In the genomic region with DNA sequence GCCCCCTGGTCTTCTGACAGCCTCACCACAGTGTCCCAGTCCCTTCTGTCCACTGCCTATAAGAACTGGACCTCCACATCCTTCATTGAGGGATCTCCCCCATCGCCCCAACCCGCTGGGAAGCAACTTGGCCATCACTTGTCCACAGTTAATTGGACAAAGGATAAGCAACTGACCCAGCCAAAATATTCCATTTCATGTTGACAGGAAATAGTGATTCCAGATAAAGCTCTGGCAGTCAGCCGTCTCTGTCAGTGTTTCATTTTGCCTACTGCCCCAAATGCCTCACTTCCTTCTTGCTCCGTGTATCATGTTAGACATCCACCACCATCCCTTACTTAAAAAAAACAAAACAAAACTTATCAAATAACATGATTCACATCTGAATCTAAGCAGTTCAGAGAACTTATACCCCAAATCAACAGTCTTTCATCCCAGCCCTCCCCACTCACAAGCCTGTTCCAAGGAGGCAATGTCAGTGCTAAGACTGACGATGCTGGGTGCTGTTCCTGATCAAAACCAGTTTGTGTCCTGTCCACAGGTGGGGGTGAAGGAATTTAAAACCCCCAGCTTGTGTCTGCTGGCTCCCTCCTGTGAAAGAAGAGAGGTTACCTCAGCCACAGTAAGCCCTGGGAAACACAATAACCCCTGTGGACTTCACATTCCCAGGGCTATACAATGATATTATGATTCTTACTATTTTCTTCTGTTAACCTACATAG, we compare ENCODE assay signal across 25 cellular contexts.
DNase-seq lines count a peak whose midpoint lies in the region; ATAC-seq, FAIRE-seq and TF ChIP-seq lines count a peak whose summit lies in the region.
"Had no signal": no experiment of that assay in that cellular context is flagged by ENCODE, and none has a peak within 500 bp of the region (broad histone marks: within the 10 kb centered on the region; RNA-seq: fewer than 3 reads in every experiment).

No MANE protein-coding gene starts in this region.

- H3K4me1 ChIP-seq in right lobe of liver (no peaks in the 10 kb centered on the region), HepG2 (ENCODE audit: insufficient read depth, low read length) (no peaks in the 10 kb centered on the region), gastroesophageal sphincter (no peaks in the 10 kb centered on the region)
- H3K4me1 ChIP-seq: BLaER1 treated with 17β-estradiol and CSF1 and Interleukin-3, amounts not matched to agents 10 nM and 100 nM; body of pancreas; pancreas; SJSA1 had no signal

- H3K27me3 Mint-ChIP-seq in activated T-cell treated with anti-CD3 and anti-CD28 coated beads, Interleukin-2, amount 50 U/mL, for 24 hours, result no peaks in the 10 kb centered on the region
- H3K27me3 Mint-ChIP-seq: memory B cell; naive thymus-derived CD8-positive, alpha-beta T cell had no signal

- DNase-seq in right lobe of liver (no peak), HepG2 (ENCODE audit: low spot score) (no peak), dermis blood vessel endothelial cell (peak; percentile 57), iris pigment epithelial cell (ENCODE audit: low read depth) (peak; percentile 70), D341Med (ENCODE audit: low spot score) (no peak)
- no peak for DNase-seq in activated T-cell treated with anti-CD3 and anti-CD28 coated beads, Interleukin-2, amount 50 U/mL, for 24 hours
- DNase-seq: activated CD4-positive, CD25-positive, alpha-beta regulatory T cell; activated CD8-positive, alpha-beta memory T cell treated with anti-CD3 and anti-CD28 coated beads for 24 hours; activated T-cell treated with anti-CD3 and anti-CD28 coated beads, Interleukin-2, amount 50 U/mL, for 72 hours; body of pancreas; erythroblast; naive thymus-derived CD8-positive, alpha-beta T cell; NCI-H146; pancreas; PC-3; stimulated activated CD4-positive, alpha-beta T cell treated with anti-CD3 and anti-CD28 coated beads, Interleukin-4, amount 100 ng/mL, for 24 hours had no signal

- H3K4me3 ChIP-seq in right lobe of liver, result no peak overlapping the region
- no peak overlapping the region for H3K4me3 ChIP-seq in HepG2 (replicated peaks in 1 of 3; ENCODE audit: insufficient read depth in 1 of 3, low read depth in 2 of 3, low read length in 3 of 3)
- H3K4me3 ChIP-seq in gastroesophageal sphincter, result no peak overlapping the region
- H3K4me3 ChIP-seq: A549; BLaER1 treated with 17β-estradiol and CSF1 and Interleukin-3, amounts not matched to agents 10 nM and 100 nM; body of pancreas; pancreas; SJSA1; skin epidermis had no signal

- no peaks in the 10 kb centered on the region for H3K4me1 Mint-ChIP-seq in activated T-cell treated with anti-CD3 and anti-CD28 coated beads, Interleukin-2, amount 50 U/mL, for 24 hours (ENCODE audit: low read depth)
- H3K4me1 Mint-ChIP-seq: memory B cell had no signal

- no peaks in the 10 kb centered on the region for H3K79me2 ChIP-seq in HepG2 (ENCODE audit: insufficient read depth, low read length)

- TF ChIP-seq EP300 in HepG2 (IDR thresholded peaks at IDR 0.05; ENCODE audit: low read depth in 2 of 2, low read length in 2 of 2), result no peak
- TF ChIP-seq EP300 in HepG2 (CRISPR knock-in tag; IDR thresholded peaks at IDR 0.05; ENCODE audit: borderline replicate concordance), result no peak
- no peak for TF ChIP-seq EP300 in gastroesophageal sphincter (IDR thresholded peaks at IDR 0.05)

- ATAC-seq in right lobe of liver (peak; percentile 26 to 64 (median 54)), HepG2 (no peak), gastroesophageal sphincter (no peak), HG03439 (IDR thresholded peaks at IDR 0.05; ENCODE audit: unreplicated experiment) (no peak)
- ATAC-seq: A549; activated naive CD4-positive, alpha-beta T cell treated with anti-CD3 and anti-CD28 coated beads, Interleukin-2, amount 50 U/mL, for 72 hours; activated T-cell treated with anti-CD3 and anti-CD28 coated beads, Interleukin-2, amount 50 U/mL, for 72 hours; body of pancreas; naive thymus-derived CD8-positive, alpha-beta T cell; pancreas; PC-3 had no signal

- CTCF ChIA-PET in HepG2 (lab: Yijun Ruan, JAX; ENCODE audit: low intra/inter-chr PET ratio, low total read pairs), result no interaction called here

- no peak for TF ChIP-seq RAD21 in HepG2 (CRISPR knock-in tag; IDR thresholded peaks at IDR 0.05)

- H3K9me3 ChIP-seq in right lobe of liver (peaks cover 0 to 5% (median 0%) of the 10 kb centered on the region in 4 donors), HepG2 (ENCODE audit: low read length) (peaks cover 20% of the 10 kb centered on the region; the same call in 1 of the 2 replicates), gastroesophageal sphincter (peaks cover 0 to 20% (median 0%) of the 10 kb centered on the region in 3 donors)
- H3K9me3 ChIP-seq: A549, pancreas had no signal

- H3K27ac Mint-ChIP-seq in activated T-cell treated with anti-CD3 and anti-CD28 coated beads, Interleukin-2, amount 50 U/mL, for 24 hours, result no peak overlapping the region
- H3K27ac Mint-ChIP-seq: activated naive CD4-positive, alpha-beta T cell treated with anti-CD3 and anti-CD28 coated beads, Interleukin-2, amount 50 U/mL, for 72 hours; activated T-cell treated with anti-CD3 and anti-CD28 coated beads, Interleukin-2, amount 50 U/mL, for 72 hours; memory B cell had no signal

- in situ Hi-C loops in HepG2 (cut with HindIII; ENCODE audit: extremely low pct_ligation_motif_present, low pct_unique_long_range_greater_than_20kb), result no loop called here

- H2AFZ ChIP-seq in HepG2 (ENCODE audit: low read length), result no peak overlapping the region

- peaks cover 7% of the 10 kb centered on the region for H3K9me3 Mint-ChIP-seq in activated T-cell treated with anti-CD3 and anti-CD28 coated beads, Interleukin-2, amount 50 U/mL, for 24 hours

- intact Hi-C loops in right lobe of liver (cut with DNase I), result no loop called here
- intact Hi-C loops in HepG2 (cut with micrococcal nuclease; ENCODE audit: unreplicated experiment), result no loop called here

- H3K4me3 Mint-ChIP-seq in activated T-cell treated with anti-CD3 and anti-CD28 coated beads, Interleukin-2, amount 50 U/mL, for 24 hours, result no peak overlapping the region
- H3K4me3 Mint-ChIP-seq: activated T-cell treated with anti-CD3 and anti-CD28 coated beads, Interleukin-2, amount 50 U/mL, for 72 hours; memory B cell; naive thymus-derived CD8-positive, alpha-beta T cell had no signal

- no peak for TF ChIP-seq POLR2A in right lobe of liver (IDR thresholded peaks at IDR 0.05)
- no peak for TF ChIP-seq POLR2A in HepG2 (IDR thresholded peaks at IDR 0.05; ENCODE audit: insufficient read depth in 1 of 2, low read depth in 2 of 2, low read length in 2 of 2)
- no peak for TF ChIP-seq POLR2A in gastroesophageal sphincter (IDR thresholded peaks at IDR 0.05)

- 47% methylated on average over 3 of the region's 5 CpGs for WGBS in right lobe of liver (ENCODE audit: insufficient coverage, low coverage, low lambda C conversion rate, missing lambda C conversion rate)
- 96% methylated on average over 5 of the region's 5 CpGs for WGBS in HepG2 (ENCODE audit: low lambda C conversion rate)
- 66% methylated on average over 4 to 5 of the region's 5 CpGs for WGBS in gastroesophageal sphincter (ENCODE audit: low coverage in 1 of 2), 2 donors

- H3K36me3 ChIP-seq in right lobe of liver (no peaks in the 10 kb centered on the region), HepG2 (replicated peaks in 1 of 2; ENCODE audit: control insufficient read depth in 1 of 2, insufficient read depth in 2 of 2, low read length in 2 of 2) (no peaks in the 10 kb centered on the region), gastroesophageal sphincter (no peaks in the 10 kb centered on the region)
- H3K36me3 ChIP-seq: pancreas, SJSA1 had no signal

- POLR2A ChIA-PET in HepG2 (lab: Yijun Ruan, JAX), result no interaction called here

- TF ChIP-seq CTCF in right lobe of liver (IDR thresholded peaks at IDR 0.05) (no peak), HepG2 (CRISPR knock-in tag; IDR thresholded peaks at IDR 0.05) (no peak), gastroesophageal sphincter (IDR thresholded peaks at IDR 0.05) (no peak)

- H3K4me2 ChIP-seq in HepG2 (ENCODE audit: low read depth, low read length), result no peak overlapping the region
- H3K4me2 ChIP-seq: A549; BLaER1 treated with 17β-estradiol and CSF1 and Interleukin-3, amounts not matched to agents 10 nM and 100 nM had no signal

- H3K27ac ChIP-seq in right lobe of liver (no peak overlapping the region), HepG2 (ENCODE audit: extremely low read length, insufficient read depth, low read length) (no peak overlapping the region), gastroesophageal sphincter (no peak overlapping the region)
- H3K27ac ChIP-seq: A549; BLaER1 treated with 17β-estradiol and CSF1 and Interleukin-3, amounts not matched to agents 10 nM and 100 nM; body of pancreas; pancreas; SJSA1; skin epidermis had no signal

- H3K27me3 ChIP-seq in right lobe of liver (no peaks in the 10 kb centered on the region), HepG2 (ENCODE audit: control insufficient read depth in 1 of 2, insufficient read depth in 2 of 2, low read length in 2 of 2) (no peaks in the 10 kb centered on the region), gastroesophageal sphincter (no peaks in the 10 kb centered on the region)
- H3K27me3 ChIP-seq: BLaER1 treated with 17β-estradiol and CSF1 and Interleukin-3, amounts not matched to agents 10 nM and 100 nM; body of pancreas; pancreas; SJSA1 had no signal

- H3K9ac ChIP-seq in HepG2 (ENCODE audit: insufficient read depth, low read depth, low read length), result no peak overlapping the region
- H3K9ac ChIP-seq: BLaER1 treated with 17β-estradiol and CSF1 and Interleukin-3, amounts not matched to agents 10 nM and 100 nM had no signal

- no TSS peak for BruUV-seq in HepG2 (replicated peaks; lab: Mats Ljungman, UMichigan)

- peaks cover 7% of the 10 kb centered on the region for H3K36me3 Mint-ChIP-seq in activated T-cell treated with anti-CD3 and anti-CD28 coated beads, Interleukin-2, amount 50 U/mL, for 24 hours (ENCODE audit: low read depth)

- FAIRE-seq in HepG2 (lab: Jason Lieb, UNC), result no peak
- FAIRE-seq: A549, D721Med, pancreas had no signal

- no peaks in the 10 kb centered on the region; the same call in 1 of the 2 replicates for H4K20me1 ChIP-seq in HepG2 (ENCODE audit: insufficient read depth, low read length)
- H4K20me1 ChIP-seq: BLaER1 treated with 17β-estradiol and CSF1 and Interleukin-3, amounts not matched to agents 10 nM and 100 nM had no signal

TF ChIP-seq in HepG2, 621 proteins besides CTCF, POLR2A, EP300 and RAD21 (continues in another document):
- TF ChIP-seq, protein P1, sequence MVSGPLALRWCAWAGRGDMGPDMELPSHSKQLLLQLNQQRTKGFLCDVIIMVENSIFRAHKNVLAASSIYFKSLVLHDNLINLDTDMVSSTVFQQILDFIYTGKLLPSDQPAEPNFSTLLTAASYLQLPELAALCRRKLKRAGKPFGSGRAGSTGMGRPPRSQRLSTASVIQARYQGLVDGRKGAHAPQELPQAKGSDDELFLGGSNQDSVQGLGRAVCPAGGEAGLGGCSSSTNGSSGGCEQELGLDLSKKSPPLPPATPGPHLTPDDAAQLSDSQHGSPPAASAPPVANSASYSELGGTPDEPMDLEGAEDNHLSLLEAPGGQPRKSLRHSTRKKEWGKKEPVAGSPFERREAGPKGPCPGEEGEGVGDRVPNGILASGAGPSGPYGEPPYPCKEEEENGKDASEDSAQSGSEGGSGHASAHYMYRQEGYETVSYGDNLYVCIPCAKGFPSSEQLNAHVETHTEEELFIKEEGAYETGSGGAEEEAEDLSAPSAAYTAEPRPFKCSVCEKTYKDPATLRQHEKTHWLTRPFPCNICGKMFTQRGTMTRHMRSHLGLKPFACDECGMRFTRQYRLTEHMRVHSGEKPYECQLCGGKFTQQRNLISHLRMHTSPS (CRISPR knock-in tag; IDR thresholded peaks at IDR 0.05; ENCODE audit: low read depth), result no peak

Comparison
In these comparisons a context has a peak if more than half of its experiments do, and no peak if none do; other contexts are left out.
1. ATAC-seq: peak in right lobe of liver (4 of 4); none in HepG2 (single experiment), gastroesophageal sphincter (single experiment) and HG03439 (single experiment).
2. DNase-seq: peak in dermis blood vessel endothelial cell (single experiment) and iris pigment epithelial cell (single experiment); none in right lobe of liver (0 of 3), HepG2 (single experiment), activated T-cell treated with anti-CD3 and anti-CD28 coated beads, Interleukin-2, amount 50 U/mL, for 24 hours (single experiment) and D341Med (single experiment).